In genomic region chr1:202179828-202180750, GRCh38 we compare ENCODE assay signal across 31 cellular contexts. TPM values are rescaled to one million over a fixed set of nuclear protein-coding genes. Genes with fewer than 3 reads are reported as not detected.
"Had no signal": no experiment of that assay in that cellular context is flagged by ENCODE, and none has a peak within 500 bp of the region (broad histone marks: within the 10 kb centered on the region; RNA-seq: fewer than 3 reads in every experiment).

No MANE protein-coding gene starts in this region.

- H3K27ac ChIP-seq: breast epithelium, epithelial cell of prostate, esophagus squamous epithelium, heart right ventricle, lower lobe of right lung, neutrophil, right lobe of liver, stomach, thyroid gland, upper lobe of left lung had no signal

- H3K9me3 Mint-ChIP-seq: activated naive CD4-positive, alpha-beta T cell treated with anti-CD3 and anti-CD28 coated beads, Interleukin-2, amount 50 U/mL, for 72 hours; activated T-cell treated with anti-CD3 and anti-CD28 coated beads, Interleukin-2, amount 50 U/mL, for 72 hours; central memory CD8-positive, alpha-beta T cell; dendritic cell treated with granulocyte-macrophage colony-stimulating factor and Interleukin-4, amounts not matched to agents 40 ng/mL and 50 ng/mL, for 4 days; nephron had no signal

- H3K4me3 Mint-ChIP-seq: activated CD4-positive, alpha-beta T cell treated with anti-CD3 and anti-CD28 coated beads for 36 hours; activated T-cell treated with anti-CD3 and anti-CD28 coated beads, Interleukin-2, amount 50 U/mL, for 72 hours; central memory CD8-positive, alpha-beta T cell; dendritic cell treated with granulocyte-macrophage colony-stimulating factor and Interleukin-4, amounts not matched to agents 40 ng/mL and 50 ng/mL, for 4 days; nephron had no signal

- H3K4me3 ChIP-seq: breast epithelium, esophagus squamous epithelium, heart right ventricle, lower lobe of right lung, mucosa of descending colon, right lobe of liver, stomach, thyroid gland, upper lobe of left lung had no signal

- DNase-seq: activated CD4-positive, alpha-beta T cell treated with anti-CD3 and anti-CD28 coated beads for 36 hours; activated CD4-positive, CD25-positive, alpha-beta regulatory T cell; activated naive CD4-positive, alpha-beta T cell; activated T-cell treated with anti-CD3 and anti-CD28 coated beads for 4 hours; activated T-cell treated with anti-CD3 and anti-CD28 coated beads, Interleukin-2, amount 50 U/mL, for 72 hours; effector CD4-positive, alpha-beta T cell; esophagus squamous epithelium; foreskin melanocyte; heart right ventricle; kidney glomerular epithelial cell; lower lobe of right lung; mesendoderm; mucosa of descending colon; right lobe of liver; stimulated activated CD4-positive, alpha-beta T cell treated with anti-CD3 and anti-CD28 coated beads, Interleukin-12 subunit alpha, Interleukin-12 subunit beta, amount 100 ng/mL, for 4 hours; stimulated activated CD4-positive, alpha-beta T cell treated with anti-CD3 and anti-CD28 coated beads, Interleukin-4, amount 100 ng/mL, for 1 hour; stomach; thyroid gland had no signal

- H3K36me3 Mint-ChIP-seq: activated naive CD4-positive, alpha-beta T cell treated with anti-CD3 and anti-CD28 coated beads, Interleukin-2, amount 50 U/mL, for 72 hours had no signal

- ATAC-seq: activated CD4-positive, alpha-beta T cell treated with anti-CD3 and anti-CD28 coated beads for 36 hours; activated naive CD4-positive, alpha-beta T cell treated with anti-CD3 and anti-CD28 coated beads, Interleukin-2, amount 50 U/mL, for 72 hours; activated T-cell treated with anti-CD3 and anti-CD28 coated beads, Interleukin-2, amount 50 U/mL, for 72 hours; heart right ventricle; left lobe of liver; lower lobe of right lung; mucosa of descending colon; right lobe of liver had no signal

- H3K27ac Mint-ChIP-seq: activated CD4-positive, alpha-beta T cell treated with anti-CD3 and anti-CD28 coated beads for 36 hours; activated naive CD4-positive, alpha-beta T cell treated with anti-CD3 and anti-CD28 coated beads, Interleukin-2, amount 50 U/mL, for 72 hours; activated T-cell treated with anti-CD3 and anti-CD28 coated beads, Interleukin-2, amount 50 U/mL, for 72 hours; dendritic cell treated with granulocyte-macrophage colony-stimulating factor and Interleukin-4, amounts not matched to agents 40 ng/mL and 50 ng/mL, for 4 days; nephron had no signal

- H3K36me3 ChIP-seq: breast epithelium, esophagus squamous epithelium, heart right ventricle, lower lobe of right lung, neutrophil, right lobe of liver, stomach, thyroid gland, upper lobe of left lung had no signal

- H3K4me1 Mint-ChIP-seq: nephron had no signal

- H3K9me3 ChIP-seq: breast epithelium, esophagus squamous epithelium, heart right ventricle, lower lobe of right lung, mucosa of descending colon, neutrophil, right lobe of liver, stomach, thyroid gland, upper lobe of left lung had no signal

- H3K27me3 ChIP-seq: breast epithelium, right lobe of liver, thyroid gland, upper lobe of left lung had no signal

- H3K4me1 ChIP-seq: breast epithelium, right lobe of liver, thyroid gland had no signal

- H3K27me3 Mint-ChIP-seq: central memory CD8-positive, alpha-beta T cell had no signal

RNA-seq across cellular contexts. Expression of gene LGR6, which starts 13.5 kb away (rescaled TPM):
- total RNA-seq: glomerular endothelial cell had no signal

RNA-seq across cellular contexts. Expression of gene PTPN7, which starts 19.7 kb away (rescaled TPM):
- total RNA-seq: myocyte, osteocyte, renal cortical epithelial cell had no signal

RNA-seq across cellular contexts. Expression of gene GPR37L1, which starts 57.4 kb away (rescaled TPM):
- total RNA-seq: activated CD4-positive, alpha-beta T cell treated with anti-CD3 and anti-CD28 coated beads for 36 hours; activated naive CD4-positive, alpha-beta T cell treated with anti-CD3 and anti-CD28 coated beads, Interleukin-2, amount 50 U/mL, for 72 hours; activated T-cell treated with anti-CD3 and anti-CD28 coated beads, Interleukin-2, amount 50 U/mL, for 72 hours; breast epithelium; left lobe of liver; myocyte; osteocyte had no signal
